In genomic region chr11:92828576-92828975, GRCh38 we compare ENCODE assay signal across 23 cellular contexts.
DNase-seq lines count a peak whose midpoint lies in the region; ATAC-seq, FAIRE-seq and TF ChIP-seq lines count a peak whose summit lies in the region.
"Had no signal": no experiment of that assay in that cellular context is flagged by ENCODE, and none has a peak within 500 bp of the region (broad histone marks: within the 10 kb centered on the region; RNA-seq: fewer than 3 reads in every experiment).

No MANE protein-coding gene starts in this region.

- no peak overlapping the region for H3K14ac ChIP-seq in H1 (ENCODE audit: insufficient read length)

- H2AFZ ChIP-seq in H1 (ENCODE audit: low read length) = no peak overlapping the region

- peak; percentile 32 for DNase-seq in NCI-H345 (lab: John Stamatoyannopoulos, UW)
- no peak for DNase-seq in NCI-H345 treated with DMSO at 0.1 percent for 48 hours (lab: John Stamatoyannopoulos, UW; ENCODE audit: unreplicated experiment)
- no peak for DNase-seq in H1 (ENCODE audit: low read depth in 1 of 2, low spot score in 2 of 2)
- DNase-seq in mesendoderm = peak; percentile 51
- DNase-seq in type B pancreatic cell (ENCODE audit: extremely low spot score, unreplicated experiment) = no peak
- DNase-seq in posterior cingulate gyrus = no peak
- no peak for DNase-seq in stimulated activated CD4-positive, alpha-beta T cell treated with anti-CD3 and anti-CD28 coated beads, Interleukin-4, amount 100 ng/mL, for 24 hours
- DNase-seq in stimulated activated effector memory CD8-positive, alpha-beta T cell treated with anti-CD3 and anti-CD28 coated beads, Interleukin-12 subunit alpha, Interleukin-12 subunit beta, amount 100 ng/mL, for 72 hours (ENCODE audit: low spot score in 2 of 2) = no peak
- DNase-seq: activated CD4-positive, alpha-beta T cell treated with anti-CD3 and anti-CD28 coated beads, Interleukin-2, amount 10 ng/mL, durations not matched to agents 7 days and 5 days; activated naive CD8-positive, alpha-beta T cell treated with anti-CD3 and anti-CD28 coated beads for 36 hours; effector CD8-positive, alpha-beta T cell; left ventricle myocardium inferior; NCI-H1694 treated with DMSO at 0.1 percent for 48 hours; NCI-H510A treated with DMSO at 0.1 percent for 48 hours; right cardiac atrium; SHP77; substantia nigra; T-helper 1 cell; uterus had no signal

- H3K4me1 Mint-ChIP-seq in type B pancreatic cell (ENCODE audit: unreplicated experiment) = peaks cover 45% of the 10 kb centered on the region
- H3K4me1 Mint-ChIP-seq in stimulated activated effector memory CD8-positive, alpha-beta T cell treated with anti-CD3 and anti-CD28 coated beads, Interleukin-12 subunit alpha, Interleukin-12 subunit beta, amount 100 ng/mL, for 72 hours = no peaks in the 10 kb centered on the region
- H3K4me1 Mint-ChIP-seq: activated CD4-positive, alpha-beta T cell treated with anti-CD3 and anti-CD28 coated beads, Interleukin-2, amount 10 ng/mL, durations not matched to agents 7 days and 5 days; activated naive CD8-positive, alpha-beta T cell treated with anti-CD3 and anti-CD28 coated beads for 36 hours; activated T-helper 17 cell treated with anti-CD3 and anti-CD28 coated beads, Interleukin-2, amount 50 U/mL, for 72 hours had no signal

- 74% methylated on average over 3 of the region's 3 CpGs; no CpG with 5 or more reads in 1 of the 2 experiments for WGBS in H1 (ENCODE audit: extremely low coverage in 1 of 2, insufficient coverage in 1 of 2, insufficient read length in 1 of 2, insufficient replicate concordance in 2 of 2, low coverage in 1 of 2, low lambda C conversion rate in 2 of 2, missing lambda C conversion rate in 1 of 2), 2 experiments
- no CpG with 5 or more reads among the region's 3 CpGs for WGBS in mesendoderm (ENCODE audit: extremely low coverage, insufficient coverage, low lambda C conversion rate)

- H3K27ac Mint-ChIP-seq in type B pancreatic cell = peak overlapping the region; percentile 61
- H3K27ac Mint-ChIP-seq in stimulated activated effector memory CD8-positive, alpha-beta T cell treated with anti-CD3 and anti-CD28 coated beads, Interleukin-12 subunit alpha, Interleukin-12 subunit beta, amount 100 ng/mL, for 72 hours = no peak overlapping the region
- H3K27ac Mint-ChIP-seq: activated CD4-positive, alpha-beta T cell treated with anti-CD3 and anti-CD28 coated beads, Interleukin-2, amount 10 ng/mL, durations not matched to agents 7 days and 5 days; activated naive CD8-positive, alpha-beta T cell treated with anti-CD3 and anti-CD28 coated beads for 36 hours; activated T-helper 17 cell treated with anti-CD3 and anti-CD28 coated beads, Interleukin-2, amount 50 U/mL, for 72 hours had no signal

- CTCF ChIA-PET in H1 (lab: Charles Lee; ENCODE audit: partially characterized antibody) = interaction anchor here (0.9 kb wide), 1 partner anchor 55 kb away, joined by 3 read pairs; no protein-coding TSS in a partner anchor

- no peak overlapping the region for H3K4me3 ChIP-seq in H1 (ENCODE audit: extremely low read depth in 1 of 4, insufficient read depth in 2 of 4, low read depth in 3 of 4, low read length in 4 of 4)
- no peak overlapping the region for H3K4me3 ChIP-seq in mesendoderm (ENCODE audit: low read length)
- H3K4me3 ChIP-seq: A549, BLaER1, left ventricle myocardium inferior, uterus had no signal

- H3K4me1 ChIP-seq in H1 (replicated peaks in 1 of 4; ENCODE audit: control insufficient read depth in 3 of 4, insufficient read depth in 4 of 4, low read length in 3 of 4) (peaks cover 0 to 10% (median 0%) of the 10 kb centered on the region in 4 experiments; a peak in 1 of 7 replicates), mesendoderm (ENCODE audit: control insufficient read depth, low read depth, low read length) (peaks cover 9% of the 10 kb centered on the region)
- H3K4me1 ChIP-seq: A549, BLaER1, left ventricle myocardium inferior, uterus had no signal

- H3K79me1 ChIP-seq in H1 (ENCODE audit: low read depth, low read length) (no peaks in the 10 kb centered on the region), mesendoderm (ENCODE audit: low read length) (no peaks in the 10 kb centered on the region)

- no peaks in the 10 kb centered on the region for H3K23me2 ChIP-seq in H1 (ENCODE audit: low read depth, low read length)

- no peak for ATAC-seq in stimulated activated effector memory CD8-positive, alpha-beta T cell treated with anti-CD3 and anti-CD28 coated beads, Interleukin-12 subunit alpha, Interleukin-12 subunit beta, amount 100 ng/mL, for 72 hours
- ATAC-seq: A549; activated T-helper 17 cell treated with anti-CD3 and anti-CD28 coated beads, Interleukin-2, amount 50 U/mL, for 72 hours; right cardiac atrium had no signal

- intact Hi-C loops in posterior cingulate gyrus (cut with DNase I) = no loop called here

- H2BK120ac ChIP-seq in H1 (replicated peaks; ENCODE audit: low read depth, low read length) (no peak overlapping the region), mesendoderm (ENCODE audit: low read depth, low read length) (no peak overlapping the region)

- no peak overlapping the region for H4K91ac ChIP-seq in H1 (replicated peaks; ENCODE audit: insufficient read length, low read length)

- H3K4me2 ChIP-seq in H1 (ENCODE audit: insufficient read depth in 1 of 2, low read depth in 2 of 2, low read length in 2 of 2) (no peak overlapping the region), mesendoderm (ENCODE audit: low read length) (no peak overlapping the region)
- H3K4me2 ChIP-seq: A549, BLaER1 had no signal

- TF ChIP-seq CTCF in H1 (IDR thresholded peaks at IDR 0.05; ENCODE audit: control extremely low read depth in 1 of 3, insufficient read depth in 1 of 3, low read depth in 1 of 3, low read length in 3 of 3) (no peak), type B pancreatic cell (conservative IDR thresholded peaks at IDR 0.05) (no peak)

- no peak overlapping the region for H3K56ac ChIP-seq in H1 (replicated peaks; ENCODE audit: insufficient read length, low read depth, low read length)
- H3K56ac ChIP-seq in mesendoderm (ENCODE audit: low read length) = peak overlapping the region; percentile 44

- H3K27ac ChIP-seq in H1 (ENCODE audit: low read depth, low read length) (no peak overlapping the region), mesendoderm (ENCODE audit: low read depth, low read length) (no peak overlapping the region)
- H3K27ac ChIP-seq: A549, BLaER1, left ventricle myocardium inferior, uterus had no signal

- TF ChIP-seq RAD21 in H1 (IDR thresholded peaks at IDR 0.05 in 1 of 2, conservative IDR thresholded peaks at IDR 0.05 in 1 of 2; ENCODE audit: low read depth in 2 of 2, low read length in 2 of 2) = no peak

- no peaks in the 10 kb centered on the region for H4K20me1 ChIP-seq in H1 (replicated peaks in 1 of 2; ENCODE audit: control insufficient read depth in 1 of 2, insufficient read depth in 2 of 2, low read length in 2 of 2)
- H4K20me1 ChIP-seq: BLaER1 had no signal

- H3K18ac ChIP-seq in H1 (ENCODE audit: extremely low read depth, low read length) (no peak overlapping the region), mesendoderm (ENCODE audit: low read length) (peak overlapping the region; percentile 32)

- H3K4ac ChIP-seq in H1 (replicated peaks; ENCODE audit: insufficient read length, low read depth, low read length) (no peak overlapping the region), mesendoderm (ENCODE audit: low read depth, low read length) (no peak overlapping the region)

- no peak for TF ChIP-seq POLR2A in H1 (IDR thresholded peaks at IDR 0.05; ENCODE audit: control extremely low read depth in 1 of 2, low read depth in 2 of 2, low read length in 2 of 2)

- H3K36me3 Mint-ChIP-seq in type B pancreatic cell = peaks cover 18% of the 10 kb centered on the region
- no peaks in the 10 kb centered on the region for H3K36me3 Mint-ChIP-seq in stimulated activated effector memory CD8-positive, alpha-beta T cell treated with anti-CD3 and anti-CD28 coated beads, Interleukin-12 subunit alpha, Interleukin-12 subunit beta, amount 100 ng/mL, for 72 hours
- H3K36me3 Mint-ChIP-seq: activated naive CD8-positive, alpha-beta T cell treated with anti-CD3 and anti-CD28 coated beads for 36 hours had no signal

- H3K9me3 ChIP-seq in H1 (ENCODE audit: insufficient read depth in 2 of 2, low read depth in 1 of 2, low read length in 1 of 2) = no peaks in the 10 kb centered on the region
- H3K9me3 ChIP-seq: A549, BLaER1, left ventricle myocardium inferior, uterus had no signal

- H2BK5ac ChIP-seq in H1 (ENCODE audit: low read depth, low read length) (peak overlapping the region; percentile 26; the same call in 1 of the 2 replicates), mesendoderm (ENCODE audit: low read length) (no peak overlapping the region)

- H2BK12ac ChIP-seq in H1 (ENCODE audit: low read depth, low read length) = no peak overlapping the region

- H3K9ac ChIP-seq in H1 (replicated peaks in 1 of 4; ENCODE audit: extremely low read depth in 1 of 4, low read depth in 3 of 4, low read length in 3 of 4) = no peak overlapping the region
- no peak overlapping the region for H3K9ac ChIP-seq in mesendoderm (ENCODE audit: low read length)
- H3K9ac ChIP-seq: BLaER1 had no signal

- peaks cover 18% of the 10 kb centered on the region for H3K27me3 Mint-ChIP-seq in type B pancreatic cell
- H3K27me3 Mint-ChIP-seq: activated naive CD8-positive, alpha-beta T cell treated with anti-CD3 and anti-CD28 coated beads for 36 hours had no signal

- H4K5ac ChIP-seq in H1 (ENCODE audit: insufficient read length, low read depth, low read length) (no peak overlapping the region), mesendoderm (ENCODE audit: low read length) (no peak overlapping the region)

- H3K9me3 Mint-ChIP-seq in type B pancreatic cell = no peaks in the 10 kb centered on the region
- H3K9me3 Mint-ChIP-seq in stimulated activated effector memory CD8-positive, alpha-beta T cell treated with anti-CD3 and anti-CD28 coated beads, Interleukin-12 subunit alpha, Interleukin-12 subunit beta, amount 100 ng/mL, for 72 hours = no peaks in the 10 kb centered on the region
- H3K9me3 Mint-ChIP-seq: activated CD4-positive, alpha-beta T cell treated with anti-CD3 and anti-CD28 coated beads, Interleukin-2, amount 10 ng/mL, durations not matched to agents 7 days and 5 days; activated naive CD8-positive, alpha-beta T cell treated with anti-CD3 and anti-CD28 coated beads for 36 hours; activated T-helper 17 cell treated with anti-CD3 and anti-CD28 coated beads, Interleukin-2, amount 50 U/mL, for 72 hours had no signal

- H2AK5ac ChIP-seq in H1 (ENCODE audit: low read depth, low read length) (no peak overlapping the region), mesendoderm (ENCODE audit: low read length) (no peak overlapping the region)

- no peak overlapping the region for H2BK20ac ChIP-seq in H1 (ENCODE audit: low read length)

- no peak for TF ChIP-seq EP300 in H1 (IDR thresholded peaks at IDR 0.05; ENCODE audit: borderline replicate concordance in 1 of 2, low read depth in 2 of 2, low read length in 2 of 2)

- H2BK15ac ChIP-seq in H1 (ENCODE audit: low read length) (no peak overlapping the region), mesendoderm (replicated peaks; ENCODE audit: low read depth) (no peak overlapping the region)

- POLR2A ChIA-PET in H1 (lab: Charles Lee; ENCODE audit: partially characterized antibody) = interaction anchor here (0.6 kb wide), 1 partner anchor 512 kb away, joined by 3 read pairs; no protein-coding TSS in a partner anchor

- no peaks in the 10 kb centered on the region for H3K27me3 ChIP-seq in H1 (replicated peaks in 1 of 4; ENCODE audit: control insufficient read depth in 3 of 4, extremely low read depth in 1 of 4, insufficient read depth in 3 of 4, low read length in 3 of 4)
- no peaks in the 10 kb centered on the region for H3K27me3 ChIP-seq in mesendoderm (ENCODE audit: insufficient read depth, low read length, poor library complexity)
- H3K27me3 ChIP-seq: BLaER1, uterus had no signal

- H4K8ac ChIP-seq in H1 (ENCODE audit: extremely low read depth, insufficient read depth, low read length) = no peak overlapping the region
- no peak overlapping the region for H4K8ac ChIP-seq in mesendoderm (ENCODE audit: low read depth, low read length)

- no peaks in the 10 kb centered on the region for H3K36me3 ChIP-seq in H1 (ENCODE audit: control insufficient read depth in 2 of 4, insufficient read depth in 4 of 4, low read length in 3 of 4)
- no peaks in the 10 kb centered on the region for H3K36me3 ChIP-seq in mesendoderm (ENCODE audit: control insufficient read depth, insufficient read depth, low read length)
- H3K36me3 ChIP-seq: BLaER1, left ventricle myocardium inferior, uterus had no signal

- no peaks in the 10 kb centered on the region for H3K79me2 ChIP-seq in H1 (ENCODE audit: control insufficient read depth in 1 of 2, insufficient read depth in 2 of 2, low read length in 2 of 2)
- H3K79me2 ChIP-seq in mesendoderm (ENCODE audit: control insufficient read depth, insufficient read depth, low read length) = no peaks in the 10 kb centered on the region

- H3K23ac ChIP-seq in H1 (ENCODE audit: insufficient read length) (no peak overlapping the region), mesendoderm (ENCODE audit: low read length) (no peak overlapping the region)

- FAIRE-seq in H1 (lab: Jason Lieb, UNC) = no peak
- FAIRE-seq: A549, G401.6 had no signal

- H3K4me3 Mint-ChIP-seq in type B pancreatic cell = peak overlapping the region; percentile 20
- H3K4me3 Mint-ChIP-seq in stimulated activated effector memory CD8-positive, alpha-beta T cell treated with anti-CD3 and anti-CD28 coated beads, Interleukin-12 subunit alpha, Interleukin-12 subunit beta, amount 100 ng/mL, for 72 hours = no peak overlapping the region
- H3K4me3 Mint-ChIP-seq: activated CD4-positive, alpha-beta T cell treated with anti-CD3 and anti-CD28 coated beads, Interleukin-2, amount 10 ng/mL, durations not matched to agents 7 days and 5 days; activated naive CD8-positive, alpha-beta T cell treated with anti-CD3 and anti-CD28 coated beads for 36 hours; activated T-helper 17 cell treated with anti-CD3 and anti-CD28 coated beads, Interleukin-2, amount 50 U/mL, for 72 hours had no signal

Comparison
In these comparisons a context has a peak if more than half of its experiments do, and no peak if none do; other contexts are left out.
1. DNase-seq: peak in NCI-H345 (single experiment) and mesendoderm (single experiment); none in NCI-H345 treated with DMSO at 0.1 percent for 48 hours (single experiment), H1 (0 of 2), type B pancreatic cell (single experiment), posterior cingulate gyrus (0 of 10), stimulated activated CD4-positive, alpha-beta T cell treated with anti-CD3 and anti-CD28 coated beads, Interleukin-4, amount 100 ng/mL, for 24 hours (single experiment) and stimulated activated effector memory CD8-positive, alpha-beta T cell treated with anti-CD3 and anti-CD28 coated beads, Interleukin-12 subunit alpha, Interleukin-12 subunit beta, amount 100 ng/mL, for 72 hours (0 of 2).